ENCODE assay signal across 3 cellular contexts in the genomic region with DNA sequence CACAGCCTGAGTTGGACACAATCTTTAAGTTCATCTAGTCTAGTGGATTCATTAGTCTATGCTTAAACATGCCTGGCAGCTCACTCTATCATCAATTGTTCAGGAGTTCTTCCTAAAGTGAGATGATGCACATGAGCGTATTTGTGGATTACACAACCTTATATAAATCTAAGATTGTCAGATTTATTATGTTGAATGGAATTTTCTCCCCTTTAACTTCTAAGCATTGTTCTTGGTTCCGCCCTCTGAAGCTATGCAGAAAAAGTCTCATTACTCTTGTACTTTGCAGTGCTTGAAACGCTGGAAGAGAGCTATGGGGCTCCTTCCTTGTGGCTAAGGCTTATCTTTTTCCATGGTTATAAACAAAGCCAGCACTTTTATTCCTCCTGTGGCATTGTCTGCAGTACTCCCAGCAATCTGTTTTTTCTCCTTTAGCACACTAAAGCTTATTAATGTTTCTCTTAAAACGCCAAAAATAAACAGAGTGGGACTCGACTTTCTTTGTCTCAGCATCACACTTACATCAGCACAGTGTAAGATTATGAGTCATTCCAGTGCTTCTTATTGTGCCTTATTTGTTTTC.
TF ChIP-seq lines count a peak whose summit lies in the region.

No MANE protein-coding gene starts in this region.

TF ChIP-seq in SK-N-SH treated with all-trans-retinoic acid at 6 μM for 48 hours, 23 proteins besides CTCF, POLR2A, EP300 and RAD21 (continues in another document):
- no peak for TF ChIP-seq ESRRG (CRISPR knock-in tag; IDR thresholded peaks at IDR 0.05)
- TF ChIP-seq OSR1 (CRISPR knock-in tag; IDR thresholded peaks at IDR 0.05), result no peak
- no peak for TF ChIP-seq ZNF565 (CRISPR knock-in tag; conservative IDR thresholded peaks at IDR 0.05; ENCODE audit: low read depth)
- no peak for TF ChIP-seq ISL1 (CRISPR knock-in tag; IDR thresholded peaks at IDR 0.05)
- TF ChIP-seq, protein P1, sequence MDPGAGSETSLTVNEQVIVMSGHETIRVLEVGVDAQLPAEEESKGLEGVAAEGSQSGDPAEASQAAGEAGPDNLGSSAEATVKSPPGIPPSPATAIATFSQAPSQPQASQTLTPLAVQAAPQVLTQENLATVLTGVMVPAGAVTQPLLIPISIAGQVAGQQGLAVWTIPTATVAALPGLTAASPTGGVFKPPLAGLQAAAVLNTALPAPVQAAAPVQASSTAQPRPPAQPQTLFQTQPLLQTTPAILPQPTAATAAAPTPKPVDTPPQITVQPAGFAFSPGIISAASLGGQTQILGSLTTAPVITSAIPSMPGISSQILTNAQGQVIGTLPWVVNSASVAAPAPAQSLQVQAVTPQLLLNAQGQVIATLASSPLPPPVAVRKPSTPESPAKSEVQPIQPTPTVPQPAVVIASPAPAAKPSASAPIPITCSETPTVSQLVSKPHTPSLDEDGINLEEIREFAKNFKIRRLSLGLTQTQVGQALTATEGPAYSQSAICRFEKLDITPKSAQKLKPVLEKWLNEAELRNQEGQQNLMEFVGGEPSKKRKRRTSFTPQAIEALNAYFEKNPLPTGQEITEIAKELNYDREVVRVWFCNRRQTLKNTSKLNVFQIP (CRISPR knock-in tag; IDR thresholded peaks at IDR 0.05; ENCODE audit: borderline replicate concordance, low read depth), result no peak
- no peak for TF ChIP-seq TCF4 (CRISPR knock-in tag; IDR thresholded peaks at IDR 0.05; ENCODE audit: borderline replicate concordance)
- TF ChIP-seq, protein P2, sequence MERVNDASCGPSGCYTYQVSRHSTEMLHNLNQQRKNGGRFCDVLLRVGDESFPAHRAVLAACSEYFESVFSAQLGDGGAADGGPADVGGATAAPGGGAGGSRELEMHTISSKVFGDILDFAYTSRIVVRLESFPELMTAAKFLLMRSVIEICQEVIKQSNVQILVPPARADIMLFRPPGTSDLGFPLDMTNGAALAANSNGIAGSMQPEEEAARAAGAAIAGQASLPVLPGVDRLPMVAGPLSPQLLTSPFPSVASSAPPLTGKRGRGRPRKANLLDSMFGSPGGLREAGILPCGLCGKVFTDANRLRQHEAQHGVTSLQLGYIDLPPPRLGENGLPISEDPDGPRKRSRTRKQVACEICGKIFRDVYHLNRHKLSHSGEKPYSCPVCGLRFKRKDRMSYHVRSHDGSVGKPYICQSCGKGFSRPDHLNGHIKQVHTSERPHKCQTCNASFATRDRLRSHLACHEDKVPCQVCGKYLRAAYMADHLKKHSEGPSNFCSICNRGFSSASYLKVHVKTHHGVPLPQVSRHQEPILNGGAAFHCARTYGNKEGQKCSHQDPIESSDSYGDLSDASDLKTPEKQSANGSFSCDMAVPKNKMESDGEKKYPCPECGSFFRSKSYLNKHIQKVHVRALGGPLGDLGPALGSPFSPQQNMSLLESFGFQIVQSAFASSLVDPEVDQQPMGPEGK (CRISPR knock-in tag; IDR thresholded peaks at IDR 0.05; ENCODE audit: borderline replicate concordance), result no peak
- no peak for TF ChIP-seq GLIS3 (CRISPR knock-in tag; IDR thresholded peaks at IDR 0.05)
- TF ChIP-seq CSDC2 (CRISPR knock-in tag; IDR thresholded peaks at IDR 0.05), result no peak
- TF ChIP-seq, protein P3, sequence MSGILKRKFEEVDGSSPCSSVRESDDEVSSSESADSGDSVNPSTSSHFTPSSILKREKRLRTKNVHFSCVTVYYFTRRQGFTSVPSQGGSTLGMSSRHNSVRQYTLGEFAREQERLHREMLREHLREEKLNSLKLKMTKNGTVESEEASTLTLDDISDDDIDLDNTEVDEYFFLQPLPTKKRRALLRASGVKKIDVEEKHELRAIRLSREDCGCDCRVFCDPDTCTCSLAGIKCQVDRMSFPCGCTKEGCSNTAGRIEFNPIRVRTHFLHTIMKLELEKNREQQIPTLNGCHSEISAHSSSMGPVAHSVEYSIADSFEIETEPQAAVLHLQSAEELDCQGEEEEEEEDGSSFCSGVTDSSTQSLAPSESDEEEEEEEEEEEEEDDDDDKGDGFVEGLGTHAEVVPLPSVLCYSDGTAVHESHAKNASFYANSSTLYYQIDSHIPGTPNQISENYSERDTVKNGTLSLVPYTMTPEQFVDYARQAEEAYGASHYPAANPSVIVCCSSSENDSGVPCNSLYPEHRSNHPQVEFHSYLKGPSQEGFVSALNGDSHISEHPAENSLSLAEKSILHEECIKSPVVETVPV (CRISPR knock-in tag; IDR thresholded peaks at IDR 0.05), result no peak
- no peak for TF ChIP-seq BACH2 (CRISPR knock-in tag; IDR thresholded peaks at IDR 0.05; ENCODE audit: borderline replicate concordance)
- no peak for TF ChIP-seq ZFP3 (CRISPR knock-in tag; IDR thresholded peaks at IDR 0.05)
- TF ChIP-seq PPARA (CRISPR knock-in tag; IDR thresholded peaks at IDR 0.05; ENCODE audit: borderline replicate concordance), result no peak

TF ChIP-seq in SK-N-SH, 30 proteins besides CTCF, POLR2A, EP300 and RAD21:
- TF ChIP-seq, protein P4, sequence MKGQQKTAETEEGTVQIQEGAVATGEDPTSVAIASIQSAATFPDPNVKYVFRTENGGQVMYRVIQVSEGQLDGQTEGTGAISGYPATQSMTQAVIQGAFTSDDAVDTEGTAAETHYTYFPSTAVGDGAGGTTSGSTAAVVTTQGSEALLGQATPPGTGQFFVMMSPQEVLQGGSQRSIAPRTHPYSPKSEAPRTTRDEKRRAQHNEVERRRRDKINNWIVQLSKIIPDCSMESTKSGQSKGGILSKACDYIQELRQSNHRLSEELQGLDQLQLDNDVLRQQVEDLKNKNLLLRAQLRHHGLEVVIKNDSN (IDR thresholded peaks at IDR 0.05; ENCODE audit: borderline replicate concordance, low read depth), result no peak
- no peak for TF ChIP-seq GABPA (IDR thresholded peaks at IDR 0.05; ENCODE audit: low read depth)
- TF ChIP-seq, protein P5, sequence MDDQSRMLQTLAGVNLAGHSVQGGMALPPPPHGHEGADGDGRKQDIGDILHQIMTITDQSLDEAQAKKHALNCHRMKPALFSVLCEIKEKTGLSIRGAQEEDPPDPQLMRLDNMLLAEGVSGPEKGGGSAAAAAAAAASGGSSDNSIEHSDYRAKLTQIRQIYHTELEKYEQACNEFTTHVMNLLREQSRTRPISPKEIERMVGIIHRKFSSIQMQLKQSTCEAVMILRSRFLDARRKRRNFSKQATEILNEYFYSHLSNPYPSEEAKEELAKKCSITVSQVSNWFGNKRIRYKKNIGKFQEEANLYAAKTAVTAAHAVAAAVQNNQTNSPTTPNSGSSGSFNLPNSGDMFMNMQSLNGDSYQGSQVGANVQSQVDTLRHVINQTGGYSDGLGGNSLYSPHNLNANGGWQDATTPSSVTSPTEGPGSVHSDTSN (IDR thresholded peaks at IDR 0.05), result no peak
- TF ChIP-seq FOSL2 (IDR thresholded peaks at IDR 0.05; ENCODE audit: borderline replicate concordance, low read depth), result no peak
- TF ChIP-seq, protein P6, sequence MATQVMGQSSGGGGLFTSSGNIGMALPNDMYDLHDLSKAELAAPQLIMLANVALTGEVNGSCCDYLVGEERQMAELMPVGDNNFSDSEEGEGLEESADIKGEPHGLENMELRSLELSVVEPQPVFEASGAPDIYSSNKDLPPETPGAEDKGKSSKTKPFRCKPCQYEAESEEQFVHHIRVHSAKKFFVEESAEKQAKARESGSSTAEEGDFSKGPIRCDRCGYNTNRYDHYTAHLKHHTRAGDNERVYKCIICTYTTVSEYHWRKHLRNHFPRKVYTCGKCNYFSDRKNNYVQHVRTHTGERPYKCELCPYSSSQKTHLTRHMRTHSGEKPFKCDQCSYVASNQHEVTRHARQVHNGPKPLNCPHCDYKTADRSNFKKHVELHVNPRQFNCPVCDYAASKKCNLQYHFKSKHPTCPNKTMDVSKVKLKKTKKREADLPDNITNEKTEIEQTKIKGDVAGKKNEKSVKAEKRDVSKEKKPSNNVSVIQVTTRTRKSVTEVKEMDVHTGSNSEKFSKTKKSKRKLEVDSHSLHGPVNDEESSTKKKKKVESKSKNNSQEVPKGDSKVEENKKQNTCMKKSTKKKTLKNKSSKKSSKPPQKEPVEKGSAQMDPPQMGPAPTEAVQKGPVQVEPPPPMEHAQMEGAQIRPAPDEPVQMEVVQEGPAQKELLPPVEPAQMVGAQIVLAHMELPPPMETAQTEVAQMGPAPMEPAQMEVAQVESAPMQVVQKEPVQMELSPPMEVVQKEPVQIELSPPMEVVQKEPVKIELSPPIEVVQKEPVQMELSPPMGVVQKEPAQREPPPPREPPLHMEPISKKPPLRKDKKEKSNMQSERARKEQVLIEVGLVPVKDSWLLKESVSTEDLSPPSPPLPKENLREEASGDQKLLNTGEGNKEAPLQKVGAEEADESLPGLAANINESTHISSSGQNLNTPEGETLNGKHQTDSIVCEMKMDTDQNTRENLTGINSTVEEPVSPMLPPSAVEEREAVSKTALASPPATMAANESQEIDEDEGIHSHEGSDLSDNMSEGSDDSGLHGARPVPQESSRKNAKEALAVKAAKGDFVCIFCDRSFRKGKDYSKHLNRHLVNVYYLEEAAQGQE (IDR thresholded peaks at IDR 0.05; ENCODE audit: low read depth, low read length), result no peak
- no peak for TF ChIP-seq POLR2AphosphoS5 (IDR thresholded peaks at IDR 0.05; ENCODE audit: low read depth, low read length)
- TF ChIP-seq RXRA (IDR thresholded peaks at IDR 0.05; ENCODE audit: borderline replicate concordance, low read depth), result no peak
- no peak for TF ChIP-seq NFIC (IDR thresholded peaks at IDR 0.05; ENCODE audit: borderline replicate concordance)
- TF ChIP-seq SMC3 (IDR thresholded peaks at IDR 0.05; ENCODE audit: low read depth, low read length), result no peak

TF ChIP-seq in GM12878, 131 proteins besides CTCF, POLR2A, EP300 and RAD21:
- no peak for TF ChIP-seq RBBP5 (conservative IDR thresholded peaks at IDR 0.05)
- no peak for TF ChIP-seq RAD51 (IDR thresholded peaks at IDR 0.05)
- TF ChIP-seq ATF7 (IDR thresholded peaks at IDR 0.05; ENCODE audit: low read depth), result peak; percentile 58; the same call in 1 of the 2 replicates
- TF ChIP-seq IRF4 (IDR thresholded peaks at IDR 0.05; ENCODE audit: low read depth, low read length), result no peak
